8 cellular contexts compared by ENCODE assay signal in the genomic region with DNA sequence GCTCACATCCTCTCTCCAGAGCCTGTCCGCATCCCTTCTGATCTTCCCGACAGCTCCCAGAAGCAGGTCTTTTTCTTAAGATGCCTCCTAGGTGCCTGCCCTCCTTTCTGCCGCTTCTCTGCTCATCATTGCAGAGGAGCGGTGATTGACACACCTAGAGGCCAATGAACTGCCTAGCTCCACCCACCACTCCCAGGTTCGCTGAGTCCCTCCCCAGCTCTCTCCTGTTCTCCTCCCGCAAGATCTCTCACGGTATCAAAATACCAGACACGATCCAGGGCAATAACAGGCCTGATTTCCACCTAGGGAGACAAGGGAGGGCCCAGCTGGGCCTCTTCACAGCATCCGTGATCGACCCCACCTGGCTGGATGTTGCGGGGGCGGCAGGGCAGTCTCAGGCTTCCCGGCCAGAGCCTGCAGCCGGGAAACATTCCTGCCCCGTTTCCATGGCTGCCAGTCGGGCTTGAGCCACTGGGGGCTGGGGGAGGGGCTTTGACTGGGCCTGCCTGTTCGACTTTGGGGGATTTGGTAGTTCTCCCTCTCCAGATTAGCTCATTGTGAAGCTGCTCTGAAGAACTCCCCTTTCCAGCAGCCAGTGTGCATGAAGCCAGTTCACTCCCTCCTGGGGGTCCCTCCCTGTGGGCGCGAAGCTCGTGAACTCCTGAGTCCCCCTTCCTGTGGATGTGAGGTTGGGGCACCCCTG.
A peak's percentile ranks its signal among the peaks of the same experiment; 100 is the strongest.
DNase-seq lines count a peak whose midpoint lies in the region; ATAC-seq, FAIRE-seq and TF ChIP-seq lines count a peak whose summit lies in the region.

No MANE protein-coding gene starts in this region.

- H3K27me3 Mint-ChIP-seq in activated CD4-positive, alpha-beta memory T cell treated with anti-CD3 and anti-CD28 coated beads, Interleukin-2, amount 10 ng/mL, durations not matched to agents 7 days and 5 days: peaks cover 12% of the 10 kb centered on the region

- H3K4me3 ChIP-seq in ectodermal cell (ENCODE audit: insufficient read depth, low read depth, low read length) (peak overlapping the region; percentile 43), right lobe of liver (no peak overlapping the region)

- POLR2A ChIA-PET in activated CD4-positive, alpha-beta memory T cell treated with anti-CD3 and anti-CD28 coated beads, Interleukin-2, amount 10 ng/mL, durations not matched to agents 7 days and 5 days (lab: Charles Lee): no interaction called here

- CTCF ChIA-PET in activated CD4-positive, alpha-beta memory T cell treated with anti-CD3 and anti-CD28 coated beads, Interleukin-2, amount 10 ng/mL, durations not matched to agents 7 days and 5 days (lab: Charles Lee): no interaction called here

- no peaks in the 10 kb centered on the region for H3K9me3 ChIP-seq in ectodermal cell (ENCODE audit: control insufficient read depth, low read length)
- no peaks in the 10 kb centered on the region for H3K9me3 ChIP-seq in right lobe of liver

- no peaks in the 10 kb centered on the region for H3K36me3 Mint-ChIP-seq in activated CD4-positive, alpha-beta memory T cell treated with anti-CD3 and anti-CD28 coated beads, Interleukin-2, amount 10 ng/mL, durations not matched to agents 7 days and 5 days (ENCODE audit: low read depth)

- no peak overlapping the region for H3K27ac Mint-ChIP-seq in activated CD4-positive, alpha-beta memory T cell treated with anti-CD3 and anti-CD28 coated beads, Interleukin-2, amount 10 ng/mL, durations not matched to agents 7 days and 5 days

- no peaks in the 10 kb centered on the region for H3K9me3 Mint-ChIP-seq in activated CD4-positive, alpha-beta memory T cell treated with anti-CD3 and anti-CD28 coated beads, Interleukin-2, amount 10 ng/mL, durations not matched to agents 7 days and 5 days

- H3K27ac ChIP-seq in ectodermal cell (ENCODE audit: insufficient read depth, low read depth, low read length, poor library complexity, severe bottlenecking) (peak overlapping the region; percentile 91), right lobe of liver (no peak overlapping the region)

- TF ChIP-seq POLR2A in H54 (IDR thresholded peaks at IDR 0.05; ENCODE audit: low read depth, low read length) (no peak), right lobe of liver (IDR thresholded peaks at IDR 0.05) (no peak)

- 5 to 7% methylated on average over 20 of the region's 20 CpGs for WGBS in ectodermal cell, 2 experiments
- 17% methylated on average over 7 of the region's 20 CpGs for WGBS in right lobe of liver (ENCODE audit: insufficient coverage, low coverage, low lambda C conversion rate, missing lambda C conversion rate)

- peak; percentile 95 for DNase-seq in Ammon's horn (ENCODE audit: low spot score)
- peak; percentile 95 for DNase-seq in H54 (ENCODE audit: insufficient read length, low spot score)
- DNase-seq in NCI-H2107 (lab: John Stamatoyannopoulos, UW): peak; percentile 9
- peak; percentile 41 for DNase-seq in activated CD4-positive, alpha-beta memory T cell treated with anti-CD3 and anti-CD28 coated beads, Interleukin-2, amount 10 ng/mL, durations not matched to agents 7 days and 5 days
- peak; percentile 59 to 74 (median 72) for DNase-seq in right lobe of liver
- DNase-seq in stimulated activated CD4-positive, alpha-beta T cell treated with anti-CD3 and anti-CD28 coated beads, TNF-alpha, amount 100 ng/mL, for 48 hours (ENCODE audit: low read depth in 3 of 3): peak; percentile 43 to 64 (median 61)

- H3K4me3 Mint-ChIP-seq in activated CD4-positive, alpha-beta memory T cell treated with anti-CD3 and anti-CD28 coated beads, Interleukin-2, amount 10 ng/mL, durations not matched to agents 7 days and 5 days: peak overlapping the region; percentile 27

- H3K4me1 Mint-ChIP-seq in activated CD4-positive, alpha-beta memory T cell treated with anti-CD3 and anti-CD28 coated beads, Interleukin-2, amount 10 ng/mL, durations not matched to agents 7 days and 5 days: peaks cover 5% of the 10 kb centered on the region

- ATAC-seq in right lobe of liver: peak; percentile 51 to 83 (median 61)
- no peak for ATAC-seq in GM18519 (IDR thresholded peaks at IDR 0.05; ENCODE audit: low FRiP score, unreplicated experiment)

- intact Hi-C loops in right lobe of liver (cut with DNase I): no loop called here

- H3K4me1 ChIP-seq in ectodermal cell (ENCODE audit: control insufficient read depth, insufficient read depth, low read length) (peaks cover 39% of the 10 kb centered on the region), right lobe of liver (peaks cover 0 to 4% (median 0%) of the 10 kb centered on the region in 4 donors)

- no peak for FAIRE-seq in H54 (lab: Jason Lieb, UNC)

- TF ChIP-seq CTCF in right lobe of liver (IDR thresholded peaks at IDR 0.05): no peak

- no peaks in the 10 kb centered on the region for H3K36me3 ChIP-seq in ectodermal cell (ENCODE audit: control insufficient read depth, insufficient read depth, low read length)
- no peaks in the 10 kb centered on the region for H3K36me3 ChIP-seq in right lobe of liver

- H3K27me3 ChIP-seq in ectodermal cell (ENCODE audit: control insufficient read depth, insufficient read depth, low read length, poor library complexity, severe bottlenecking) (no peaks in the 10 kb centered on the region), right lobe of liver (no peaks in the 10 kb centered on the region)

Comparison
In these comparisons a context has a peak if more than half of its experiments do, and no peak if none do; other contexts are left out.
1. DNase-seq: peak in every context shown above with its lines; median percentile 95 in Ammon's horn; 95 in H54; 72 in right lobe of liver; 61 in stimulated activated CD4-positive, alpha-beta T cell treated with anti-CD3 and anti-CD28 coated beads, TNF-alpha, amount 100 ng/mL, for 48 hours; 41 in activated CD4-positive, alpha-beta memory T cell treated with anti-CD3 and anti-CD28 coated beads, Interleukin-2, amount 10 ng/mL, durations not matched to agents 7 days and 5 days; 9 in NCI-H2107.